In genomic region chr21:44940116-44940631, GRCh38 we compare ENCODE assay signal across 8 cellular contexts. TPM values are rescaled to one million over a fixed set of nuclear protein-coding genes. Genes with fewer than 3 reads are reported as not detected.
A peak's percentile ranks its signal among the peaks of the same experiment; 100 is the strongest.
DNase-seq lines count a peak whose midpoint lies in the region; ATAC-seq, FAIRE-seq and TF ChIP-seq lines count a peak whose summit lies in the region.

No MANE protein-coding gene starts in this region.

- peak overlapping the region; percentile 87 for H3K9ac ChIP-seq in astrocyte (ENCODE audit: low read length)

- H3K4me1 Mint-ChIP-seq in astrocyte (ENCODE audit: low read depth, unreplicated experiment) = peaks cover 13% of the 10 kb centered on the region

- peaks cover 59% of the 10 kb centered on the region for H3K79me2 ChIP-seq in astrocyte (ENCODE audit: insufficient read depth, low read length)

- intact Hi-C loops in left colon (cut with DNase I, micrococcal nuclease) = no loop called here
- intact Hi-C loops in testis (cut with DNase I; ENCODE audit: low total_unique reads) = no loop called here

- peaks cover 21% of the 10 kb centered on the region for H3K4me1 ChIP-seq in astrocyte (ENCODE audit: insufficient read depth, low read length)
- peaks cover 11% of the 10 kb centered on the region for H3K4me1 ChIP-seq in testis

- H3K27me3 ChIP-seq in AG04450 (ENCODE audit: control insufficient read depth, insufficient read depth, low read length) (peaks cover 5% of the 10 kb centered on the region), HL-60 (ENCODE audit: insufficient read depth, poor library complexity, severe bottlenecking) (no peaks in the 10 kb centered on the region), astrocyte (ENCODE audit: insufficient read depth, low read length) (no peaks in the 10 kb centered on the region), testis (no peaks in the 10 kb centered on the region)

- TF ChIP-seq CTCF in AG04450 (IDR thresholded peaks at IDR 0.05; ENCODE audit: low read depth, low read length) (no peak), HL-60 (IDR thresholded peaks at IDR 0.05; ENCODE audit: insufficient read depth, low read length) (no peak), astrocyte (IDR thresholded peaks at IDR 0.05; ENCODE audit: insufficient read depth, low read depth, low read length) (no peak), testis (IDR thresholded peaks at IDR 0.05) (no peak), GM10248 (IDR thresholded peaks at IDR 0.05; ENCODE audit: control extremely low read depth, extremely low read depth, low read depth, missing control alignments) (no peak)

- 0 to 2% methylated on average over 7 to 13 of the region's 53 CpGs for WGBS in testis, 2 donors

- FAIRE-seq in astrocyte (lab: Jason Lieb, UNC) = no peak

- peaks cover 42% of the 10 kb centered on the region for H3K27me3 Mint-ChIP-seq in astrocyte (ENCODE audit: low read depth, unreplicated experiment)

- H3K36me3 ChIP-seq in astrocyte (ENCODE audit: insufficient read depth, low read length) = peaks cover 3% of the 10 kb centered on the region
- H3K36me3 ChIP-seq in testis (ENCODE audit: low read depth, missing control alignments) = no peaks in the 10 kb centered on the region

- H2AFZ ChIP-seq in astrocyte (ENCODE audit: low read depth, low read length) = peak overlapping the region; percentile 86

- H3K9me3 ChIP-seq in AG04450 (ENCODE audit: control insufficient read depth, insufficient read depth, low read length) (peaks cover 3% of the 10 kb centered on the region; the same call in 1 of the 2 replicates), astrocyte (ENCODE audit: insufficient read depth, low read depth, low read length) (no peaks in the 10 kb centered on the region), testis (no peaks in the 10 kb centered on the region)

- peaks cover 24% of the 10 kb centered on the region for H3K36me3 Mint-ChIP-seq in astrocyte (ENCODE audit: low read depth, unreplicated experiment)

- no peak for TF ChIP-seq POLR2A in testis (IDR thresholded peaks at IDR 0.05)

- H3K27ac Mint-ChIP-seq in astrocyte (ENCODE audit: unreplicated experiment) = peak overlapping the region; percentile 82

- peaks cover 47% of the 10 kb centered on the region for H4K20me1 ChIP-seq in astrocyte (ENCODE audit: insufficient read depth, low read length)

- H3K4me3 ChIP-seq in AG04450 (ENCODE audit: low read depth, low read length) (peak overlapping the region; percentile 96), HL-60 (replicated peaks; ENCODE audit: insufficient read depth, low read length) (peak overlapping the region; percentile 69), astrocyte (ENCODE audit: insufficient read depth, low read depth, low read length) (peak overlapping the region; percentile 89), testis (peak overlapping the region; percentile 84 to 89)

- ATAC-seq in left colon (peak; percentile 34), GM18858 (IDR thresholded peaks at IDR 0.05; ENCODE audit: unreplicated experiment) (no peak)

- peak overlapping the region; percentile 92 for H3K4me3 Mint-ChIP-seq in astrocyte (ENCODE audit: unreplicated experiment)

- DNase-seq in AG04450 (ENCODE audit: low read depth, low spot score) (no peak), GM19240 (ENCODE audit: insufficient read length, low spot score) (peak; percentile 29), HL-60 (ENCODE audit: low read depth in 1 of 2, low spot score in 1 of 2) (peak in 1 of 2 experiments; percentile 54), astrocyte (ENCODE audit: low read depth) (no peak), left colon (no peak), testis (no peak), GM10248 (ENCODE audit: extremely low spot score) (no peak)

- H3K27ac ChIP-seq in AG04450 (ENCODE audit: low read depth, low read length) = no peak overlapping the region
- peak overlapping the region; percentile 75 for H3K27ac ChIP-seq in HL-60 (replicated peaks)
- H3K27ac ChIP-seq in astrocyte (ENCODE audit: low read depth, low read length) = peak overlapping the region; percentile 38
- peak overlapping the region in 1 of 2 donors; percentile 68 for H3K27ac ChIP-seq in testis

- POLR2A ChIA-PET in AG04450 (lab: Yijun Ruan, JAX) = interaction anchor here (0.7 to 1.4 kb wide), 2 partner anchors 27 to 66 kb away, joined by 3 to 4 read pairs; partner anchors contain the start of gene PTTG1IP
- POLR2A ChIA-PET in GM10248 (lab: Yijun Ruan, JAX) = interaction anchor here (0.7 to 0.9 kb wide), 2 partner anchors 13 to 19 kb away, joined by 3 to 12 read pairs; no protein-coding TSS in a partner anchor

- H3K9me3 Mint-ChIP-seq in astrocyte (ENCODE audit: unreplicated experiment) = peaks cover 2% of the 10 kb centered on the region

- CTCF ChIA-PET in AG04450 (lab: Charles Lee) = interaction anchor here (0.7 to 2.6 kb wide), 6 partner anchors 10 to 200 kb away, joined by 3 to 12 read pairs (median 6); no protein-coding TSS in a partner anchor
- CTCF ChIA-PET in GM10248 (lab: Yijun Ruan, JAX) = interaction anchor here (1.1 to 2.8 kb wide), 8 partner anchors 8 to 226 kb away, joined by 3 to 25 read pairs (median 4); no protein-coding TSS in a partner anchor

- H3K4me2 ChIP-seq in astrocyte (ENCODE audit: low read length) = peak overlapping the region; percentile 99

RNA-seq across cellular contexts. Expression of gene SLX9, which starts 0.3 kb away (rescaled TPM):
- polyA plus RNA-seq in AG04450 (2011; rRNA removed) (11.4 and 11.9 TPM in 2 replicates), testis (ENCODE audit: insufficient read depth, low read depth, low replicate concordance) (46.2 TPM)
- polyA minus RNA-seq in AG04450 (2011; rRNA and poly(A)+ RNA removed) = 7.7 and 8.6 TPM in 2 replicates
- total RNA-seq in astrocyte (26.0 and 38.8 TPM in 2 replicates), left colon (10 to 100 TPM; 22.3 to 30.5 TPM), testis (10 to 100 TPM; 30.8 to 31.9 TPM)

RNA-seq across cellular contexts. Expression of gene ITGB2, which starts 19.5 kb away (rescaled TPM):
- polyA plus RNA-seq in AG04450 (2011; rRNA removed) = 0.04 TPM in 1 of 2 replicates, not detected in the other
- polyA minus RNA-seq in AG04450 (2011; rRNA and poly(A)+ RNA removed) = not detected in 2 replicates
- 0.61 TPM in 1 of 2 replicates, not detected in the other for total RNA-seq in astrocyte
- 10 to 100 TPM in 1 of 2 donors, 1 to 10 TPM in 1; 6.8 to 33.1 TPM for total RNA-seq in left colon
- total RNA-seq in testis = 10 to 100 TPM in 1 of 2 donors, 1 to 10 TPM in 1; 5.6 to 29.5 TPM
- 27.4 TPM for polyA plus RNA-seq in testis (ENCODE audit: insufficient read depth, low read depth, low replicate concordance)
